ENCODE assay signal across 12 cellular contexts in the genomic region with DNA sequence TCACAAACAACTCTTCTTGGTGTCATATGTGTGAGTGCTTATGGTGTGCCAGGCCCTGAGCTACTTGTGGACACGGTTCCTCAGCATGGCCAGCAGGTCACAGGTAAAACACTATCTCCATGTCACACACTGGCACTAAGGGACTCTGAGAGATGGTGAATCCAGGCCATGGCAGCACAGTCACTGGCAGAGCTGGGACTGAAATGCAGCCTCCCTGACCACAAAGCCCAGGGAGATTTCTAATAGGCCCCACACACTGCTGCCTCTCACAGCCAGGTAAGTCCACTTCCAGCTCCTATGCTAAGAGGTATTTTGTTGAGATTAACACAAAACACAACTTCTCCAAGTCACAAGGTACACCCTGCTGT.
A peak's percentile ranks its signal among the peaks of the same experiment; 100 is the strongest.
DNase-seq lines count a peak whose midpoint lies in the region; ATAC-seq, FAIRE-seq and TF ChIP-seq lines count a peak whose summit lies in the region.
"Had no signal": no experiment of that assay in that cellular context is flagged by ENCODE, and none has a peak within 500 bp of the region (broad histone marks: within the 10 kb centered on the region; RNA-seq: fewer than 3 reads in every experiment).

No MANE protein-coding gene starts in this region.

- H3K9me3 ChIP-seq in psoas muscle, result no peaks in the 10 kb centered on the region
- H3K9me3 ChIP-seq: upper lobe of left lung had no signal

- TF ChIP-seq CTCF in Calu3 (IDR thresholded peaks at IDR 0.05; ENCODE audit: unreplicated experiment), result no peak
- no peak for TF ChIP-seq CTCF in MCF 10A (IDR thresholded peaks at IDR 0.05; ENCODE audit: unreplicated experiment)
- TF ChIP-seq CTCF in psoas muscle (IDR thresholded peaks at IDR 0.05), result no peak

- H3K4me1 ChIP-seq in psoas muscle, result no peaks in the 10 kb centered on the region
- H3K4me1 ChIP-seq: parathyroid adenoma had no signal

- H3K27me3 Mint-ChIP-seq in Calu3 (ENCODE audit: unreplicated experiment), result no peaks in the 10 kb centered on the region
- no peaks in the 10 kb centered on the region for H3K27me3 Mint-ChIP-seq in MCF 10A (ENCODE audit: insufficient read depth, unreplicated experiment)
- no peaks in the 10 kb centered on the region for H3K27me3 Mint-ChIP-seq in stimulated activated naive B cell treated with anti-CD40 and anti-IgM and Interleukin-4, amounts not matched to agents 10 μg/mL and 1 μg/mL and 100 μg/mL, for 72 hours
- H3K27me3 Mint-ChIP-seq in activated T-helper 1 cell treated with anti-CD3 and anti-CD28 coated beads, Interleukin-12 subunit alpha, Interleukin-12 subunit beta, Interleukin-2, Interleukin-4 antibody, amounts not matched to agents 30 ng/mL and 10 ng/mL and 1 ng/mL, durations not matched to agents 14 hours and 24 hours and 36 hours (ENCODE audit: insufficient read depth), result peaks cover 3% of the 10 kb centered on the region

- H3K27ac ChIP-seq in psoas muscle, result peak overlapping the region; percentile 16
- H3K27ac ChIP-seq: C4-2B, parathyroid adenoma had no signal

- FAIRE-seq in HTR-8/SVneo (lab: Jason Lieb, UNC), result peak; percentile 28

- ATAC-seq in psoas muscle, result peak in 1 of 4 donors; percentile 11
- no peak for ATAC-seq in stimulated activated naive B cell treated with anti-CD40 and anti-IgM and Interleukin-4, amounts not matched to agents 10 μg/mL and 1 μg/mL and 100 μg/mL, for 72 hours (replicated peaks)

- no peaks in the 10 kb centered on the region for H3K27me3 ChIP-seq in psoas muscle (ENCODE audit: insufficient read depth in 3 of 3, low read length in 2 of 3)
- H3K27me3 ChIP-seq: upper lobe of left lung had no signal

- DNase-seq in Calu3, result no peak
- DNase-seq in HTR-8/SVneo (ENCODE audit: insufficient read length, low spot score), result no peak
- no peak for DNase-seq in MCF 10A (ENCODE audit: unreplicated experiment)
- no peak for DNase-seq in psoas muscle
- no peak for DNase-seq in stimulated activated naive B cell treated with anti-CD40 and anti-IgM and Interleukin-4, amounts not matched to agents 10 μg/mL and 1 μg/mL and 100 μg/mL, for 72 hours
- no peak for DNase-seq in ecto neural progenitor cell (ENCODE audit: low spot score)
- DNase-seq in activated T-helper 1 cell treated with anti-CD3 and anti-CD28 coated beads, Interleukin-12 subunit alpha, Interleukin-12 subunit beta, Interleukin-2, Interleukin-4 antibody, amounts not matched to agents 30 ng/mL and 10 ng/mL and 1 ng/mL, durations not matched to agents 14 hours and 24 hours and 36 hours (ENCODE audit: low spot score), result no peak
- DNase-seq: upper lobe of left lung had no signal

- no TSS peak for BruUV-seq in Calu3 (replicated peaks; lab: Mats Ljungman, UMichigan)
- no TSS peak for BruUV-seq in MCF 10A (replicated peaks; lab: Mats Ljungman, UMichigan)

- H3K27ac Mint-ChIP-seq in Calu3 (ENCODE audit: unreplicated experiment), result peak overlapping the region; percentile 91
- peak overlapping the region; percentile 67 for H3K27ac Mint-ChIP-seq in MCF 10A (ENCODE audit: low read depth, unreplicated experiment)
- H3K27ac Mint-ChIP-seq in stimulated activated naive B cell treated with anti-CD40 and anti-IgM and Interleukin-4, amounts not matched to agents 10 μg/mL and 1 μg/mL and 100 μg/mL, for 72 hours, result no peak overlapping the region
- no peak overlapping the region for H3K27ac Mint-ChIP-seq in activated T-helper 1 cell treated with anti-CD3 and anti-CD28 coated beads, Interleukin-12 subunit alpha, Interleukin-12 subunit beta, Interleukin-2, Interleukin-4 antibody, amounts not matched to agents 30 ng/mL and 10 ng/mL and 1 ng/mL, durations not matched to agents 14 hours and 24 hours and 36 hours
- H3K27ac Mint-ChIP-seq: mesothelial cell of epicardium, WTC11 had no signal

- CTCF ChIA-PET in Calu3 (lab: Charles Lee) (interaction anchor here (0.5 to 1.4 kb wide), 8 partner anchors 11 to 238 kb away, joined by 3 to 5 read pairs (median 4); no protein-coding TSS in a partner anchor), MCF 10A (lab: Yijun Ruan, JAX) (interaction anchor here (0.5 to 3.3 kb wide), 15 partner anchors 10 to 536 kb away, joined by 3 to 10 read pairs (median 3); no protein-coding TSS in a partner anchor)

- H3K36me3 Mint-ChIP-seq in Calu3 (ENCODE audit: insufficient read depth, unreplicated experiment) (peaks cover 10% of the 10 kb centered on the region), MCF 10A (ENCODE audit: insufficient read depth, unreplicated experiment) (peaks cover under 1% of the 10 kb centered on the region)
- H3K36me3 Mint-ChIP-seq in stimulated activated naive B cell treated with anti-CD40 and anti-IgM and Interleukin-4, amounts not matched to agents 10 μg/mL and 1 μg/mL and 100 μg/mL, for 72 hours, result peaks cover 21 to 48% of the 10 kb centered on the region in 2 donors
- peaks cover 3% of the 10 kb centered on the region for H3K36me3 Mint-ChIP-seq in activated T-helper 1 cell treated with anti-CD3 and anti-CD28 coated beads, Interleukin-12 subunit alpha, Interleukin-12 subunit beta, Interleukin-2, Interleukin-4 antibody, amounts not matched to agents 30 ng/mL and 10 ng/mL and 1 ng/mL, durations not matched to agents 14 hours and 24 hours and 36 hours (ENCODE audit: low read depth)

- POLR2A ChIA-PET in MCF 10A (lab: Yijun Ruan, JAX), result interaction anchor here (0.8 to 4.2 kb wide), 18 partner anchors 11 to 247 kb away, joined by 3 to 50 read pairs (median 4); a partner anchor contains a TSS

- H3K4me3 ChIP-seq in psoas muscle, result no peak overlapping the region
- H3K4me3 ChIP-seq: upper lobe of left lung had no signal

- H3K4me1 Mint-ChIP-seq in Calu3 (ENCODE audit: low read depth, unreplicated experiment) (peaks cover 21% of the 10 kb centered on the region), MCF 10A (ENCODE audit: insufficient read depth, unreplicated experiment) (peaks cover 35% of the 10 kb centered on the region)
- H3K4me1 Mint-ChIP-seq in stimulated activated naive B cell treated with anti-CD40 and anti-IgM and Interleukin-4, amounts not matched to agents 10 μg/mL and 1 μg/mL and 100 μg/mL, for 72 hours, result peaks cover 13 to 25% of the 10 kb centered on the region in 2 donors
- peaks cover 14% of the 10 kb centered on the region for H3K4me1 Mint-ChIP-seq in activated T-helper 1 cell treated with anti-CD3 and anti-CD28 coated beads, Interleukin-12 subunit alpha, Interleukin-12 subunit beta, Interleukin-2, Interleukin-4 antibody, amounts not matched to agents 30 ng/mL and 10 ng/mL and 1 ng/mL, durations not matched to agents 14 hours and 24 hours and 36 hours (ENCODE audit: low read depth)
- H3K4me1 Mint-ChIP-seq: WTC11 had no signal

- H3K4me3 Mint-ChIP-seq in Calu3 (ENCODE audit: low read depth, unreplicated experiment) (peak overlapping the region; percentile 55), MCF 10A (ENCODE audit: unreplicated experiment) (no peak overlapping the region)
- no peak overlapping the region for H3K4me3 Mint-ChIP-seq in stimulated activated naive B cell treated with anti-CD40 and anti-IgM and Interleukin-4, amounts not matched to agents 10 μg/mL and 1 μg/mL and 100 μg/mL, for 72 hours
- no peak overlapping the region for H3K4me3 Mint-ChIP-seq in activated T-helper 1 cell treated with anti-CD3 and anti-CD28 coated beads, Interleukin-12 subunit alpha, Interleukin-12 subunit beta, Interleukin-2, Interleukin-4 antibody, amounts not matched to agents 30 ng/mL and 10 ng/mL and 1 ng/mL, durations not matched to agents 14 hours and 24 hours and 36 hours
- H3K4me3 Mint-ChIP-seq: mesothelial cell of epicardium, WTC11 had no signal

- intact Hi-C loops in Calu3 (cut with micrococcal nuclease; ENCODE audit: unreplicated experiment) (loop anchor here (2.0 kb wide), 1 partner anchor 55 kb away; no protein-coding TSS in a partner anchor), MCF 10A (cut with micrococcal nuclease) (loop anchor here (2.0 to 5.0 kb wide), 4 partner anchors 47 to 118 kb away; no protein-coding TSS in a partner anchor), psoas muscle (cut with DNase I) (no loop called here)
- intact Hi-C loops in activated T-helper 1 cell treated with anti-CD3 and anti-CD28 coated beads, Interleukin-12 subunit alpha, Interleukin-12 subunit beta, Interleukin-2, Interleukin-4 antibody, amounts not matched to agents 30 ng/mL and 10 ng/mL and 1 ng/mL, durations not matched to agents 14 hours and 24 hours and 36 hours (cut with micrococcal nuclease), result loop anchor here (1.0 to 2.0 kb wide), 2 partner anchors 18 to 39 kb away; no protein-coding TSS in a partner anchor

- H3K9me3 Mint-ChIP-seq in Calu3 (ENCODE audit: low read depth, unreplicated experiment), result no peaks in the 10 kb centered on the region
- no peaks in the 10 kb centered on the region for H3K9me3 Mint-ChIP-seq in MCF 10A (ENCODE audit: unreplicated experiment)
- H3K9me3 Mint-ChIP-seq in stimulated activated naive B cell treated with anti-CD40 and anti-IgM and Interleukin-4, amounts not matched to agents 10 μg/mL and 1 μg/mL and 100 μg/mL, for 72 hours, result peaks cover 0 to 3% of the 10 kb centered on the region in 2 donors
- H3K9me3 Mint-ChIP-seq in activated T-helper 1 cell treated with anti-CD3 and anti-CD28 coated beads, Interleukin-12 subunit alpha, Interleukin-12 subunit beta, Interleukin-2, Interleukin-4 antibody, amounts not matched to agents 30 ng/mL and 10 ng/mL and 1 ng/mL, durations not matched to agents 14 hours and 24 hours and 36 hours, result no peaks in the 10 kb centered on the region
- H3K9me3 Mint-ChIP-seq: mesothelial cell of epicardium, WTC11 had no signal

- 98 to 100% (median 100%) methylated on average over 1 of the region's 1 CpG for WGBS in psoas muscle, 3 donors

- H3K36me3 ChIP-seq in psoas muscle (ENCODE audit: insufficient read depth in 1 of 2, low read depth in 1 of 2), result peaks cover 0 to 8% of the 10 kb centered on the region in 2 donors

Comparison
In these comparisons a context has a peak if more than half of its experiments do, and no peak if none do; other contexts are left out.
1. H3K27ac Mint-ChIP-seq: peak in Calu3 (single experiment) and MCF 10A (single experiment); none in stimulated activated naive B cell treated with anti-CD40 and anti-IgM and Interleukin-4, amounts not matched to agents 10 μg/mL and 1 μg/mL and 100 μg/mL, for 72 hours (single experiment) and activated T-helper 1 cell treated with anti-CD3 and anti-CD28 coated beads, Interleukin-12 subunit alpha, Interleukin-12 subunit beta, Interleukin-2, Interleukin-4 antibody, amounts not matched to agents 30 ng/mL and 10 ng/mL and 1 ng/mL, durations not matched to agents 14 hours and 24 hours and 36 hours (single experiment).
2. intact Hi-C loops: an anchor here in Calu3 (2.0 kb wide), MCF 10A (2.0 to 5.0 kb wide) and activated T-helper 1 cell treated with anti-CD3 and anti-CD28 coated beads, Interleukin-12 subunit alpha, Interleukin-12 subunit beta, Interleukin-2, Interleukin-4 antibody, amounts not matched to agents 30 ng/mL and 10 ng/mL and 1 ng/mL, durations not matched to agents 14 hours and 24 hours and 36 hours (1.0 to 2.0 kb wide); none called in psoas muscle.